ENCODE assay signal across 8 cellular contexts in the genomic region with DNA sequence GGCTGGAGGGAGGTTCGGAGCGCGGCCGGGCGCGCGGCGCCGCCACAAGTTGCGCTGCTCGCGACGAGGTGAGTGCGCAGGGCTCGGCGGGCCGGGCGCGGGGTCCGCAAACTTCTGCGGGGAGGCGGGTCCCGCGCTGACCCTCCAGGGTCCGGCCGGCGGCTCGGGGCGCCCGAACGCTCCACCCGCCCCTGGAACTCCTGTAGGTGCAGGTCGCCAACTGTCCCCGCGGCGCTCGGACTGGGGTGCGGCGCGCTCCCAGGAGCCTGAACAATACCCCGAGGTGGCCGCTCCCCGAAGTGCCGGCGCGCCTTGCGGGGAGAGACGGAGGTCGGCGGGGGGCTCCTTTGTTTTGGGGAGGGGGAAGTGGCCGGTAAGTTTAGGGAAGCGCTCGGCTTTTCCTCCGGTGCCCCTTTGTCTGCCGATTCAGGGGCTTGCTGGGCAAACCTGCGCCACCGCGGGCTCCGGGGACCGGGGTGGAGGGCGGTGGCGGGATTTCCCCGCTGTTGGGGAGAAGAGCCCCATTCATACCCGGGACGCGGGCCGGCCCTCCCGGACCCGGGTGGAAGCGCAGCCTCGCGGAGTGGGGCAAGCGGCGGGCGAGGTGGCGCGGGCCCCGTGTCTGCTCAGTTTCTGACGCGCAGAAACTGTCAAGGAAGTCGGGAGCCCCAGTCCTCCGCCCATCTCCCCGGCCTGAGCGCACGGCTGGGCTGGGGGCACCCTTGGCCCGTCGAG. TPM values are rescaled to one million over a fixed set of nuclear protein-coding genes. Genes with fewer than 3 reads are reported as not detected.
A peak's percentile ranks its signal among the peaks of the same experiment; 100 is the strongest.
DNase-seq lines count a peak whose midpoint lies in the region; ATAC-seq and TF ChIP-seq lines count a peak whose summit lies in the region.

No MANE protein-coding gene starts in this region.

- H4K20me1 ChIP-seq in PC-9 (ENCODE audit: insufficient read depth) = no peaks in the 10 kb centered on the region

- H3K4me1 ChIP-seq in PC-9 (replicated peaks; ENCODE audit: insufficient read depth) = peaks cover 21% of the 10 kb centered on the region

- peaks cover 13% of the 10 kb centered on the region; the same call in 1 of the 2 replicates for H3F3A ChIP-seq in PC-9 (ENCODE audit: insufficient read depth, low read depth)

- peaks cover 51% of the 10 kb centered on the region for H3K4me1 Mint-ChIP-seq in activated naive CD8-positive, alpha-beta T cell treated with anti-CD3 and anti-CD28 coated beads, Interleukin-2, amount 50 U/mL, for 24 hours

- no peaks in the 10 kb centered on the region for H3K9me3 ChIP-seq in PC-9 (ENCODE audit: insufficient read depth, low read depth)
- H3K9me3 ChIP-seq in iPS-18c (ENCODE audit: control insufficient read depth, insufficient read depth, low read length) = peaks cover 8% of the 10 kb centered on the region

- BruUV-seq in PC-9 (replicated peaks; lab: Mats Ljungman, UMichigan) = no TSS peak

- H3K27me3 Mint-ChIP-seq in activated naive CD8-positive, alpha-beta T cell treated with anti-CD3 and anti-CD28 coated beads, Interleukin-2, amount 50 U/mL, for 24 hours = peaks cover 3% of the 10 kb centered on the region

- H3K36me3 ChIP-seq in H7 (replicated peaks; ENCODE audit: control insufficient read depth, insufficient read depth, low read length) (no peaks in the 10 kb centered on the region), PC-9 (ENCODE audit: low read depth) (no peaks in the 10 kb centered on the region)

- peak; percentile 53 for DNase-seq in COLO668 (lab: John Stamatoyannopoulos, UW; ENCODE audit: unreplicated experiment)
- DNase-seq in H7 = peak; percentile 83
- DNase-seq in PC-9 = peak in 1 of 2 experiments; percentile 17
- DNase-seq in activated naive CD8-positive, alpha-beta T cell treated with anti-CD3 and anti-CD28 coated beads, Interleukin-2, amount 50 U/mL, for 24 hours = peak; percentile 40
- peak; percentile 41 for DNase-seq in stimulated activated CD4-positive, alpha-beta T cell treated with anti-CD3 and anti-CD28 coated beads, Interleukin-15, amount 100 ng/mL, for 24 hours
- DNase-seq in cortex of kidney (lab: John Stamatoyannopoulos, UW) = no peak
- no peak for DNase-seq in NCI-H2171 (lab: John Stamatoyannopoulos, UW)

- peak overlapping the region; percentile 81 for H3K4me3 Mint-ChIP-seq in activated naive CD8-positive, alpha-beta T cell treated with anti-CD3 and anti-CD28 coated beads, Interleukin-2, amount 50 U/mL, for 24 hours

- intact Hi-C loops in PC-9 (cut with micrococcal nuclease; ENCODE audit: unreplicated experiment) = no loop called here

- H3K36me3 Mint-ChIP-seq in activated naive CD8-positive, alpha-beta T cell treated with anti-CD3 and anti-CD28 coated beads, Interleukin-2, amount 50 U/mL, for 24 hours (ENCODE audit: low read depth) = peaks cover 13% of the 10 kb centered on the region

- CTCF ChIA-PET in PC-9 (lab: Charles Lee) = no interaction called here

- H3K4me3 ChIP-seq in H7 (ENCODE audit: insufficient read depth, low read depth, low read length) (peak overlapping the region; percentile 74), PC-9 (peak overlapping the region; percentile 73), iPS-18c (ENCODE audit: insufficient read depth, low read depth, low read length) (peak overlapping the region; percentile 58)

- H2AFZ ChIP-seq in PC-9 = peak overlapping the region; percentile 77

- H3K4me2 ChIP-seq in PC-9 = peak overlapping the region; percentile 91

- H3K9me2 ChIP-seq in PC-9 (ENCODE audit: insufficient read depth) = no peaks in the 10 kb centered on the region

- H3K9me3 Mint-ChIP-seq in activated naive CD8-positive, alpha-beta T cell treated with anti-CD3 and anti-CD28 coated beads, Interleukin-2, amount 50 U/mL, for 24 hours = no peaks in the 10 kb centered on the region

- H3K79me2 ChIP-seq in PC-9 (ENCODE audit: low read depth) = peaks cover 31% of the 10 kb centered on the region

- H3K27ac ChIP-seq in PC-9 = no peak overlapping the region

- POLR2A ChIA-PET in PC-9 (lab: Charles Lee; ENCODE audit: unreplicated experiment) = no interaction called here

- TF ChIP-seq CTCF in PC-9 (conservative IDR thresholded peaks at IDR 0.05) = no peak

- H3K27me3 ChIP-seq in H7 (ENCODE audit: control insufficient read depth, insufficient read depth, low read length) = peaks cover 2% of the 10 kb centered on the region; the same call in 1 of the 2 replicates
- H3K27me3 ChIP-seq in PC-9 (ENCODE audit: insufficient read depth, low read depth) = no peaks in the 10 kb centered on the region

- ATAC-seq in activated naive CD8-positive, alpha-beta T cell treated with anti-CD3 and anti-CD28 coated beads, Interleukin-2, amount 50 U/mL, for 24 hours = peak; percentile 17

- H3K27ac Mint-ChIP-seq in activated naive CD8-positive, alpha-beta T cell treated with anti-CD3 and anti-CD28 coated beads, Interleukin-2, amount 50 U/mL, for 24 hours = no peak overlapping the region

RNA-seq across cellular contexts. Expression of a gene that starts 0.7 kb away (rescaled TPM):
- total RNA-seq in H7 (2014; rRNA removed; shearing (Covaris generic)) = 45.7 and 57.0 TPM in 2 replicates
- total RNA-seq in PC-9 (2021) = 14.9 and 17.6 TPM in 2 replicates

Comparison
In these comparisons a context has a peak if more than half of its experiments do, and no peak if none do; other contexts are left out.
1. DNase-seq: peak in COLO668 (single experiment), H7 (single experiment), activated naive CD8-positive, alpha-beta T cell treated with anti-CD3 and anti-CD28 coated beads, Interleukin-2, amount 50 U/mL, for 24 hours (single experiment) and stimulated activated CD4-positive, alpha-beta T cell treated with anti-CD3 and anti-CD28 coated beads, Interleukin-15, amount 100 ng/mL, for 24 hours (single experiment); none in cortex of kidney (single experiment) and NCI-H2171 (single experiment).
2. Peak in every context shown above with its lines, with median percentiles within 50 percentile points of each other: H3K4me3 ChIP-seq.